ENCODE assay signal across 13 cellular contexts in genomic region chr9:87194471-87194870, GRCh38.
A peak's percentile ranks its signal among the peaks of the same experiment; 100 is the strongest.
DNase-seq lines count a peak whose midpoint lies in the region; ATAC-seq and TF ChIP-seq lines count a peak whose summit lies in the region.
"Had no signal": no experiment of that assay in that cellular context is flagged by ENCODE, and none has a peak within 500 bp of the region (broad histone marks: within the 10 kb centered on the region; RNA-seq: fewer than 3 reads in every experiment).

No MANE protein-coding gene starts in this region.

- peaks cover 19% of the 10 kb centered on the region for H3K4me1 Mint-ChIP-seq in nephron progenitor cell
- H3K4me1 Mint-ChIP-seq in Caco-2 (ENCODE audit: low read depth, unreplicated experiment), result no peaks in the 10 kb centered on the region

- H3K27ac Mint-ChIP-seq in nephron progenitor cell (peak overlapping the region; percentile 27), Caco-2 (ENCODE audit: unreplicated experiment) (no peak overlapping the region)

- CTCF ChIA-PET in Caco-2 (lab: Charles Lee), result no interaction called here

- H3K4me3 ChIP-seq in MG63 (no peak overlapping the region), epithelial cell of esophagus (ENCODE audit: low read length) (no peak overlapping the region), Caco-2 (ENCODE audit: low read depth, low read length) (no peak overlapping the region)
- H3K4me3 ChIP-seq: A549, spleen had no signal

- POLR2A ChIA-PET in Caco-2 (lab: Charles Lee), result no interaction called here

- BruUV-seq in Caco-2 (replicated peaks; lab: Mats Ljungman, UMichigan), result no TSS peak

- H3K36me3 ChIP-seq in MG63 (no peaks in the 10 kb centered on the region), Caco-2 (ENCODE audit: control insufficient read depth, insufficient read depth, low read length) (no peaks in the 10 kb centered on the region)
- H3K36me3 ChIP-seq: spleen had no signal

- H3K27me3 ChIP-seq in MG63 (no peaks in the 10 kb centered on the region), Caco-2 (replicated peaks; ENCODE audit: control insufficient read depth, insufficient read depth, low read length) (no peaks in the 10 kb centered on the region)

- H3K9me3 ChIP-seq in MG63, result no peaks in the 10 kb centered on the region
- no peaks in the 10 kb centered on the region for H3K9me3 ChIP-seq in Caco-2
- H3K9me3 ChIP-seq: A549, spleen had no signal

- DNase-seq in ACHN (peak; percentile 6), MG63 (peak; percentile 16), epithelial cell of esophagus (ENCODE audit: low read depth) (peak; percentile 88), nephron progenitor cell (no peak), Caco-2 (no peak), C1 segment of cervical spinal cord (lab: John Stamatoyannopoulos, UW) (no peak)
- no peak for DNase-seq in activated CD8-positive, alpha-beta memory T cell treated with anti-CD3 and anti-CD28 coated beads, Interleukin-2, amount 50 U/mL, for 4 hours
- DNase-seq: KBM-7; mesendoderm; spleen; stimulated activated CD8-positive, alpha-beta memory T cell treated with anti-CD3 and anti-CD28 coated beads, Interleukin-4, amount 100 ng/mL, for 48 hours had no signal

- H3K4me1 ChIP-seq in Caco-2, result no peaks in the 10 kb centered on the region
- H3K4me1 ChIP-seq: A549, spleen had no signal

- peaks cover 10% of the 10 kb centered on the region for H3K27me3 Mint-ChIP-seq in nephron progenitor cell (ENCODE audit: low read depth, poor library complexity)
- peaks cover 23% of the 10 kb centered on the region for H3K27me3 Mint-ChIP-seq in Caco-2 (ENCODE audit: insufficient read depth, unreplicated experiment)

- H3K36me3 Mint-ChIP-seq in nephron progenitor cell (ENCODE audit: low read depth) (no peaks in the 10 kb centered on the region), Caco-2 (ENCODE audit: insufficient read depth, unreplicated experiment) (no peaks in the 10 kb centered on the region)

- H3K9me3 Mint-ChIP-seq in nephron progenitor cell (no peaks in the 10 kb centered on the region), Caco-2 (ENCODE audit: unreplicated experiment) (no peaks in the 10 kb centered on the region)

- intact Hi-C loops in Caco-2 (cut with micrococcal nuclease; ENCODE audit: unreplicated experiment), result no loop called here

- in situ Hi-C loops in ACHN (cut with HindIII; ENCODE audit: low pct_ligation_motif_present, low pct_unique_long_range_greater_than_20kb, low sequenced_read_pairs), result no loop called here

- no peak overlapping the region for H3K4me3 Mint-ChIP-seq in nephron progenitor cell
- H3K4me3 Mint-ChIP-seq in Caco-2 (ENCODE audit: unreplicated experiment), result no peak overlapping the region

- no peak for TF ChIP-seq CTCF in epithelial cell of esophagus (IDR thresholded peaks at IDR 0.05; ENCODE audit: insufficient read depth, low read depth, low read length, missing control alignments)
- TF ChIP-seq CTCF in nephron progenitor cell (IDR thresholded peaks at IDR 0.05), result no peak
- TF ChIP-seq CTCF in Caco-2 (IDR thresholded peaks at IDR 0.05; ENCODE audit: insufficient read depth in 1 of 2, low read depth in 1 of 2, low read length in 1 of 2, severe bottlenecking in 1 of 2, unreplicated experiment in 1 of 2), result no peak

- ATAC-seq in HG03439 (IDR thresholded peaks at IDR 0.05; ENCODE audit: unreplicated experiment), result no peak
- ATAC-seq: A549 had no signal

Comparison
In these comparisons a context has a peak if more than half of its experiments do, and no peak if none do; other contexts are left out.
1. DNase-seq: peak in ACHN (single experiment), MG63 (single experiment) and epithelial cell of esophagus (single experiment); none in nephron progenitor cell (single experiment), Caco-2 (0 of 2), activated CD8-positive, alpha-beta memory T cell treated with anti-CD3 and anti-CD28 coated beads, Interleukin-2, amount 50 U/mL, for 4 hours (single experiment) and C1 segment of cervical spinal cord (0 of 14).